Comparison of ENCODE assay signal across 1 cellular context in the genomic region with DNA sequence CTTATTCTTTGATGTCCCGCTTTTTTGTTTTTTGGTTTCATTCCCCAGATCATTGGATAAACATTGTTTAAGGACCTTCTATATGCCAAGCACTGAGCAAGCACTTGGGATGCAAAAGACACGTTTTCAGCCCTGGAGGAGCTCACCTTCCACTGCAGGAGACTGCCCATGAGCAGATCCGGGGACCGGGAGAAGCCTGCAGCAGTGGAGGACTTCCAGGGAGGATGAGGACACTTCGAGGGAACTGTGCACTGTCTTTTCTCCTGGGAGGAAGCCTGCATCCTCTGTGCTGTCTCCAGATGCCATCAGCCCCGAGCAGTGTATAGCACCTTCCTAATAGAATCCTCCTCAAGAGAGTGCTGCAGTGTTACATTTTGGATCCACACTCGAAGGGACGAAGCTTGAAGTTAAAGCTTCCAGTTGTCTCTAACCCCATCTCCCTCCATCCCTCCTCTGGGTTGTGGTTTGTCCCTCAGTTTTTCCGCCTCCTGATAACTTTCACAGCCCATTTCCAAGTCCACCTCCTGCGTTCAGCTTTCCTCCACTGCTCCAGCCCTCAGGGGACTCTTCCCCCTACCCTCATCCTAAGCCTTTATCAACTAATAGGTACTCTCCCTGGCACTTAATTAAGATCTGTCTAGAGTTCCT.
TF ChIP-seq lines count a peak whose summit lies in the region.

No MANE protein-coding gene starts in this region.

TF ChIP-seq in IMR-90, 13 proteins besides CTCF, POLR2A, EP300 and RAD21:
- TF ChIP-seq MXI1 (IDR thresholded peaks at IDR 0.05; ENCODE audit: borderline replicate concordance, low read depth, low read length) (no peak), NFE2L2 (IDR thresholded peaks at IDR 0.05; ENCODE audit: low read depth, low read length) (no peak), CEBPB (IDR thresholded peaks at IDR 0.05; ENCODE audit: low read depth, low read length) (no peak), BHLHE40 (IDR thresholded peaks at IDR 0.05; ENCODE audit: low read depth, low read length) (no peak), CHD1 (IDR thresholded peaks at IDR 0.05; ENCODE audit: low read depth, low read length) (no peak), RFX5 (IDR thresholded peaks at IDR 0.05; ENCODE audit: low read depth, low read length) (no peak), FOS (IDR thresholded peaks at IDR 0.05; ENCODE audit: low read depth, low read length) (no peak), SMC3 (IDR thresholded peaks at IDR 0.05; ENCODE audit: low read depth, low read length) (no peak), MAFK (IDR thresholded peaks at IDR 0.05; ENCODE audit: low read depth, low read length) (no peak), RCOR1 (IDR thresholded peaks at IDR 0.05; ENCODE audit: insufficient replicate concordance, low read length) (no peak), MAZ (IDR thresholded peaks at IDR 0.05; ENCODE audit: borderline replicate concordance, low read depth, low read length) (no peak)
- TF ChIP-seq, protein P1, sequence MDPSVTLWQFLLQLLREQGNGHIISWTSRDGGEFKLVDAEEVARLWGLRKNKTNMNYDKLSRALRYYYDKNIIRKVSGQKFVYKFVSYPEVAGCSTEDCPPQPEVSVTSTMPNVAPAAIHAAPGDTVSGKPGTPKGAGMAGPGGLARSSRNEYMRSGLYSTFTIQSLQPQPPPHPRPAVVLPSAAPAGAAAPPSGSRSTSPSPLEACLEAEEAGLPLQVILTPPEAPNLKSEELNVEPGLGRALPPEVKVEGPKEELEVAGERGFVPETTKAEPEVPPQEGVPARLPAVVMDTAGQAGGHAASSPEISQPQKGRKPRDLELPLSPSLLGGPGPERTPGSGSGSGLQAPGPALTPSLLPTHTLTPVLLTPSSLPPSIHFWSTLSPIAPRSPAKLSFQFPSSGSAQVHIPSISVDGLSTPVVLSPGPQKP (IDR thresholded peaks at IDR 0.05; ENCODE audit: borderline replicate concordance, low read depth, low read length): no peak
- TF ChIP-seq, protein P2, sequence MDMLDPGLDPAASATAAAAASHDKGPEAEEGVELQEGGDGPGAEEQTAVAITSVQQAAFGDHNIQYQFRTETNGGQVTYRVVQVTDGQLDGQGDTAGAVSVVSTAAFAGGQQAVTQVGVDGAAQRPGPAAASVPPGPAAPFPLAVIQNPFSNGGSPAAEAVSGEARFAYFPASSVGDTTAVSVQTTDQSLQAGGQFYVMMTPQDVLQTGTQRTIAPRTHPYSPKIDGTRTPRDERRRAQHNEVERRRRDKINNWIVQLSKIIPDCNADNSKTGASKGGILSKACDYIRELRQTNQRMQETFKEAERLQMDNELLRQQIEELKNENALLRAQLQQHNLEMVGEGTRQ (IDR thresholded peaks at IDR 0.05; ENCODE audit: low read depth, low read length): no peak
TF ChIP-seq in IMR-90: peak in this region for 0.
